ENCODE assay signal across 10 cellular contexts in the genomic region with DNA sequence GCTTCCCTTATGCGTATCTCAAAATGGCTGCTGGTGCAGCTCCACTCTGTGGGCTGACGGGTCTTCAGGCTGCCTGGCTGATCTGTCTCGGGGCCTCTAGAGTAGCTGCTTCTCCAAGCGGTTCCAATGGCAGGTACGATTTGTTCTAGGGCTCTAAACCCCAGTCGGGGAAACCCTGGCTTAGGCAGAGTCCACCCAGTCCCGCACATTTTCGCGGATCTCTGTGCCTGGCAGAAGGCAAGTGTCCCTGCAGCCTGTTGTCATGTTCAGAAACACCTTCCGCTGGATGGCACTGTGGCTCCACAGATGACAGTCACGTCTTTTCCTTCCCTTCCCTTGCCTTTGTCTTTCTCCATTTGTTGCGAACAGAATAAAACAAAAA. TPM values are rescaled to one million over a fixed set of nuclear protein-coding genes. Genes with fewer than 3 reads are reported as not detected.
DNase-seq lines count a peak whose midpoint lies in the region; ATAC-seq, FAIRE-seq and TF ChIP-seq lines count a peak whose summit lies in the region.
"Had no signal": no experiment of that assay in that cellular context is flagged by ENCODE, and none has a peak within 500 bp of the region (broad histone marks: within the 10 kb centered on the region; RNA-seq: fewer than 3 reads in every experiment).

No MANE protein-coding gene starts in this region.

- H3K9me1 ChIP-seq in K562 (ENCODE audit: control insufficient read depth, insufficient read depth, low read length): no peaks in the 10 kb centered on the region

- FAIRE-seq in K562 (lab: Jason Lieb, UNC): no peak

- H2AFZ ChIP-seq in K562 (ENCODE audit: low read depth, low read length) (no peak overlapping the region), PC-9 (no peak overlapping the region)

- no peak overlapping the region for H3K4me3 Mint-ChIP-seq in T-helper 2 cell treated with Interferon-gamma antibody and Interleukin-4, amounts not matched to agents 5 μg/mL and 100 μg/mL, for 36 hours
- no peak overlapping the region for H3K4me3 Mint-ChIP-seq in T-helper 17 cell

- H3K9ac ChIP-seq in K562 (ENCODE audit: insufficient read depth in 1 of 2, low read depth in 2 of 2, low read length in 2 of 2): no peak overlapping the region

- peak; percentile 41 for DNase-seq in AG08395 (ENCODE audit: low spot score)
- DNase-seq in K562 (ENCODE audit: extremely low read depth in 1 of 4, low spot score in 3 of 4): peak in 1 of 4 experiments; percentile 17
- DNase-seq in mucosa of descending colon: peak in 1 of 3 donors; percentile 71
- no peak for DNase-seq in PC-9
- DNase-seq in T-helper 2 cell treated with Interferon-gamma antibody and Interleukin-4, amounts not matched to agents 5 μg/mL and 100 μg/mL, for 36 hours (ENCODE audit: low spot score): no peak
- DNase-seq in NCI-H1105 treated with DMSO at 0.1 percent for 48 hours (lab: John Stamatoyannopoulos, UW): no peak
- DNase-seq in T-helper 17 cell: no peak
- DNase-seq: heart right ventricle, NCI-H2107 had no signal

- H3K9me2 ChIP-seq in PC-9 (ENCODE audit: insufficient read depth): no peaks in the 10 kb centered on the region

- H3F3A ChIP-seq in PC-9 (ENCODE audit: insufficient read depth, low read depth): no peaks in the 10 kb centered on the region

- H3K9me3 Mint-ChIP-seq in T-helper 2 cell treated with Interferon-gamma antibody and Interleukin-4, amounts not matched to agents 5 μg/mL and 100 μg/mL, for 36 hours: no peaks in the 10 kb centered on the region

- H3K36me3 Mint-ChIP-seq in T-helper 2 cell treated with Interferon-gamma antibody and Interleukin-4, amounts not matched to agents 5 μg/mL and 100 μg/mL, for 36 hours (ENCODE audit: low read depth): peaks cover 6% of the 10 kb centered on the region
- peaks cover 5% of the 10 kb centered on the region for H3K36me3 Mint-ChIP-seq in T-helper 17 cell (ENCODE audit: low read depth)

- H3K36me3 ChIP-seq in HEK293 (ENCODE audit: control insufficient read depth in 2 of 2, insufficient read depth in 1 of 2, low read length in 2 of 2): peaks cover 0 to 15% of the 10 kb centered on the region in 2 experiments; a peak in 1 of 3 replicates
- no peaks in the 10 kb centered on the region for H3K36me3 ChIP-seq in K562 (ENCODE audit: control insufficient read depth, insufficient read depth, low read length)
- no peaks in the 10 kb centered on the region for H3K36me3 ChIP-seq in mucosa of descending colon (ENCODE audit: low read depth)
- H3K36me3 ChIP-seq in PC-9 (ENCODE audit: low read depth): no peaks in the 10 kb centered on the region

- in situ Hi-C loops in K562 (cut with MboI): no loop called here

- H3K27ac Mint-ChIP-seq in T-helper 2 cell treated with Interferon-gamma antibody and Interleukin-4, amounts not matched to agents 5 μg/mL and 100 μg/mL, for 36 hours: no peak overlapping the region
- H3K27ac Mint-ChIP-seq in T-helper 17 cell: no peak overlapping the region

- no peak for TF ChIP-seq EP300 in K562 (IDR thresholded peaks at IDR 0.05; ENCODE audit: low read length)

- peak overlapping the region; percentile 41 for H3K4me3 ChIP-seq in HEK293 (ENCODE audit: low read depth, low read length)
- no peak overlapping the region for H3K4me3 ChIP-seq in K562
- no peak overlapping the region for H3K4me3 ChIP-seq in mucosa of descending colon
- H3K4me3 ChIP-seq in PC-9: no peak overlapping the region

- 31% methylated on average over 10 of the region's 12 CpGs for WGBS in K562 (ENCODE audit: insufficient coverage, low coverage, missing lambda C conversion rate)

- H3K4me1 Mint-ChIP-seq in T-helper 2 cell treated with Interferon-gamma antibody and Interleukin-4, amounts not matched to agents 5 μg/mL and 100 μg/mL, for 36 hours (ENCODE audit: low read depth): peaks cover 21% of the 10 kb centered on the region
- peaks cover 21% of the 10 kb centered on the region for H3K4me1 Mint-ChIP-seq in T-helper 17 cell

- H3K27me3 ChIP-seq in K562 (ENCODE audit: control insufficient read depth in 2 of 2, insufficient read depth in 2 of 2, low read length in 2 of 2) (peaks cover 0 to 4% of the 10 kb centered on the region in 2 experiments; a peak in 1 of 5 replicates), PC-9 (ENCODE audit: insufficient read depth, low read depth) (no peaks in the 10 kb centered on the region)
- H3K27me3 ChIP-seq: heart right ventricle had no signal

- intact Hi-C loops in K562 (cut with micrococcal nuclease) (no loop called here), mucosa of descending colon (cut with DNase I, micrococcal nuclease) (no loop called here), PC-9 (cut with micrococcal nuclease; ENCODE audit: unreplicated experiment) (no loop called here)

- no TSS peak for BruUV-seq in K562 (replicated peaks; lab: Mats Ljungman, UMichigan)
- BruUV-seq in PC-9 (replicated peaks; lab: Mats Ljungman, UMichigan): no TSS peak

- no peaks in the 10 kb centered on the region for H3K79me2 ChIP-seq in K562 (ENCODE audit: control insufficient read depth, insufficient read depth, low read length)
- H3K79me2 ChIP-seq in PC-9 (ENCODE audit: low read depth): no peaks in the 10 kb centered on the region

- no peak overlapping the region for H3K4me2 ChIP-seq in K562 (ENCODE audit: insufficient read depth, low read length)
- H3K4me2 ChIP-seq in PC-9: no peak overlapping the region

- H3K9me3 ChIP-seq in HEK293 (ENCODE audit: control insufficient read depth, insufficient read depth, low read depth, low read length) (no peaks in the 10 kb centered on the region), K562 (replicated peaks; ENCODE audit: control insufficient read depth, insufficient read depth, low read depth, low read length) (no peaks in the 10 kb centered on the region), mucosa of descending colon (no peaks in the 10 kb centered on the region), PC-9 (ENCODE audit: insufficient read depth, low read depth) (no peaks in the 10 kb centered on the region), T-helper 17 cell (ENCODE audit: control insufficient read depth, low read length, poor library complexity, severe bottlenecking) (no peaks in the 10 kb centered on the region)
- H3K9me3 ChIP-seq: heart right ventricle had no signal

- H3K27ac ChIP-seq in HEK293 (ENCODE audit: extremely low read depth, low read depth, low read length) (peak overlapping the region; percentile 73), K562 (ENCODE audit: extremely low read depth, low read depth, low read length) (no peak overlapping the region), PC-9 (no peak overlapping the region)

- TF ChIP-seq CTCF in HEK293 (tag by site-specific recombination; IDR thresholded peaks at IDR 0.05) (peak; percentile 48; the same call in 1 of the 2 replicates), K562 (IDR thresholded peaks at IDR 0.05 in 2 of 3, conservative IDR thresholded peaks at IDR 0.05 in 1 of 3; ENCODE audit: insufficient read depth in 2 of 3, low read depth in 1 of 3, low read length in 3 of 3) (peak in 2 of 3 experiments; percentile 17 to 18; a peak in 1 of 6 replicates), mucosa of descending colon (IDR thresholded peaks at IDR 0.05) (no peak), PC-9 (conservative IDR thresholded peaks at IDR 0.05) (no peak)

- no peaks in the 10 kb centered on the region for H3K27me3 Mint-ChIP-seq in T-helper 2 cell treated with Interferon-gamma antibody and Interleukin-4, amounts not matched to agents 5 μg/mL and 100 μg/mL, for 36 hours (ENCODE audit: low read depth)
- no peaks in the 10 kb centered on the region for H3K27me3 Mint-ChIP-seq in T-helper 17 cell

- POLR2A ChIA-PET in HEK293 (lab: Yijun Ruan, JAX) (no interaction called here), K562 (lab: Yijun Ruan, JAX) (no interaction called here), PC-9 (lab: Charles Lee; ENCODE audit: unreplicated experiment) (no interaction called here)

- TF ChIP-seq RAD21 in K562 (CRISPR knock-in tag; conservative IDR thresholded peaks at IDR 0.05 in 1 of 2, IDR thresholded peaks at IDR 0.05 in 1 of 2): no peak

- ATAC-seq in K562 (no peak), mucosa of descending colon (peak; percentile 46), T-helper 17 cell (no peak)

- H3K4me1 ChIP-seq in HEK293 (ENCODE audit: control insufficient read depth, insufficient read depth, low read length) (no peaks in the 10 kb centered on the region), K562 (replicated peaks in 1 of 2; ENCODE audit: control insufficient read depth in 2 of 2, insufficient read depth in 2 of 2, low read length in 2 of 2) (no peaks in the 10 kb centered on the region), mucosa of descending colon (ENCODE audit: low read depth) (no peaks in the 10 kb centered on the region), PC-9 (replicated peaks; ENCODE audit: insufficient read depth) (no peaks in the 10 kb centered on the region)

- H4K20me1 ChIP-seq in K562 (replicated peaks; ENCODE audit: control insufficient read depth, insufficient read depth, low read length) (no peaks in the 10 kb centered on the region), PC-9 (ENCODE audit: insufficient read depth) (no peaks in the 10 kb centered on the region)

- TF ChIP-seq POLR2A in K562 (conservative IDR thresholded peaks at IDR 0.05): no peak

- CTCF ChIA-PET in HEK293 (lab: Yijun Ruan, JAX): interaction anchor here (0.6 to 0.8 kb wide), 4 partner anchors 17 to 760 kb away, joined by 3 to 6 read pairs (median 4); no protein-coding TSS in a partner anchor
- CTCF ChIA-PET in K562 (lab: Yijun Ruan, JAX; ENCODE audit: low intra/inter-chr PET ratio): no interaction called here
- CTCF ChIA-PET in PC-9 (lab: Charles Lee): no interaction called here

RNA-seq across cellular contexts. Expression of gene NBDY, which starts 54.4 kb away (rescaled TPM):
- total RNA-seq in K562 (2011; cell fraction: chromatin; rRNA removed; ENCODE audit: low replicate concordance): 0.97 and 2.2 TPM in 2 replicates
- total RNA-seq in K562 (2011; cell fraction: nucleolus; rRNA removed): 1.0 and 1.2 TPM in 2 replicates
- 1.3 and 3.9 TPM in 2 replicates for total RNA-seq in K562 (2011; cell fraction: nucleoplasm; rRNA removed)
- total RNA-seq in K562 (2014; rRNA removed): 1.00 and 2.6 TPM in 2 replicates
- total RNA-seq in K562 (2014; rRNA removed; fragmentation: Illumina TruSeq; extraction: Trizol): 3.1 and 3.7 TPM in 2 replicates
- total RNA-seq in K562 (2015; rRNA removed; fragmentation: Illumina TruSeq; extraction: Trizol): 3.4 and 4.3 TPM in 2 replicates
- 11.4 and 11.9 TPM in 2 replicates for total RNA-seq in K562 (2021)
- polyA plus RNA-seq in K562 (2011; rRNA removed): 0.46 and 2.5 TPM in 2 replicates
- 0.41 and 4.3 TPM in 2 replicates for polyA plus RNA-seq in K562 (2011; cell fraction: cytosol; rRNA removed)
- 0.13 and 1.2 TPM in 2 replicates for polyA plus RNA-seq in K562 (2011; cell fraction: nucleus; rRNA removed)
- polyA plus RNA-seq in K562 (2012): 15.3 and 17.1 TPM in 2 replicates
- 15.9 and 21.6 TPM in 2 replicates for polyA plus RNA-seq in K562 (2014; fragmentation: Illumina TruSeq; extraction: Trizol)
- 10 to 100 TPM; 24.2 to 24.7 TPM for polyA plus RNA-seq in K562 (2014; fragmentation: Nextera tagmentation; extraction: Ambion mirVana)
- 7.0 and 8.2 TPM in 2 replicates for polyA plus RNA-seq in K562 (2014; rRNA removed)
- 0.39 and 1.2 TPM in 2 replicates for polyA minus RNA-seq in K562 (2011; rRNA and poly(A)+ RNA removed)
- polyA minus RNA-seq in K562 (2011; cell fraction: cytosol; rRNA and poly(A)+ RNA removed): 3.5 TPM in 1 of 2 replicates, not detected in the other
- polyA minus RNA-seq in K562 (2011; cell fraction: nucleus; rRNA and poly(A)+ RNA removed): 0.78 and 0.94 TPM in 2 replicates
- total RNA-seq in mucosa of descending colon: 10 to 100 TPM; 14.9 to 22.2 (median 20.0) TPM
- 76.6 and 99.3 TPM in 2 replicates for total RNA-seq in PC-9 (2021)
- 10 to 100 TPM; 29.8 to 39.8 TPM for total RNA-seq in T-helper 17 cell

Comparison
In these comparisons a context has a peak if more than half of its experiments do, and no peak if none do; other contexts are left out.
1. CTCF ChIP-seq: peak in HEK293 (single experiment) and K562 (2 of 3); none in mucosa of descending colon (single experiment) and PC-9 (single experiment).